8 cellular contexts compared by ENCODE assay signal in genomic region chr15:90934949-90935751, GRCh38. TPM values are rescaled to one million over a fixed set of nuclear protein-coding genes. Genes with fewer than 3 reads are reported as not detected.
DNase-seq lines count a peak whose midpoint lies in the region; ATAC-seq and TF ChIP-seq lines count a peak whose summit lies in the region.

A gene with protein sequence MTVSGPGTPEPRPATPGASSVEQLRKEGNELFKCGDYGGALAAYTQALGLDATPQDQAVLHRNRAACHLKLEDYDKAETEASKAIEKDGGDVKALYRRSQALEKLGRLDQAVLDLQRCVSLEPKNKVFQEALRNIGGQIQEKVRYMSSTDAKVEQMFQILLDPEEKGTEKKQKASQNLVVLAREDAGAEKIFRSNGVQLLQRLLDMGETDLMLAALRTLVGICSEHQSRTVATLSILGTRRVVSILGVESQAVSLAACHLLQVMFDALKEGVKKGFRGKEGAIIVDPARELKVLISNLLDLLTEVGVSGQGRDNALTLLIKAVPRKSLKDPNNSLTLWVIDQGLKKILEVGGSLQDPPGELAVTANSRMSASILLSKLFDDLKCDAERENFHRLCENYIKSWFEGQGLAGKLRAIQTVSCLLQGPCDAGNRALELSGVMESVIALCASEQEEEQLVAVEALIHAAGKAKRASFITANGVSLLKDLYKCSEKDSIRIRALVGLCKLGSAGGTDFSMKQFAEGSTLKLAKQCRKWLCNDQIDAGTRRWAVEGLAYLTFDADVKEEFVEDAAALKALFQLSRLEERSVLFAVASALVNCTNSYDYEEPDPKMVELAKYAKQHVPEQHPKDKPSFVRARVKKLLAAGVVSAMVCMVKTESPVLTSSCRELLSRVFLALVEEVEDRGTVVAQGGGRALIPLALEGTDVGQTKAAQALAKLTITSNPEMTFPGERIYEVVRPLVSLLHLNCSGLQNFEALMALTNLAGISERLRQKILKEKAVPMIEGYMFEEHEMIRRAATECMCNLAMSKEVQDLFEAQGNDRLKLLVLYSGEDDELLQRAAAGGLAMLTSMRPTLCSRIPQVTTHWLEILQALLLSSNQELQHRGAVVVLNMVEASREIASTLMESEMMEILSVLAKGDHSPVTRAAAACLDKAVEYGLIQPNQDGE (plus strand): TSS chr15:90935285. CDS start chr15:90935325, 40 bp downstream.

- WGBS in right lobe of liver (ENCODE audit: insufficient coverage, low coverage, low lambda C conversion rate, missing lambda C conversion rate), result 0% methylated on average over 37 of the region's 65 CpGs

- no peaks in the 10 kb centered on the region for H3K9me3 ChIP-seq in right lobe of liver

- peak; percentile 56 for ATAC-seq in GM19372 (IDR thresholded peaks at IDR 0.05; ENCODE audit: low read depth, unreplicated experiment)
- ATAC-seq in HG03521 (IDR thresholded peaks at IDR 0.05; ENCODE audit: unreplicated experiment), result peak; percentile 60
- ATAC-seq in right lobe of liver, result peak; percentile 78 to 89 (median 82)

- intact Hi-C loops in right lobe of liver (cut with DNase I), result no loop called here

- TF ChIP-seq CTCF in right lobe of liver (IDR thresholded peaks at IDR 0.05), result no peak

- H3K27ac ChIP-seq in right lobe of liver, result peak within 1 kb of the TSS; percentile 20 to 58 (median 54)

- no peaks in the 10 kb centered on the region for H3K27me3 ChIP-seq in right lobe of liver

- peaks cover 0 to 15% (median 3%) of the 10 kb centered on the region in 4 donors for H3K36me3 ChIP-seq in right lobe of liver

- peak; percentile 24 to 91 (median 82) for DNase-seq in C1 segment of cervical spinal cord (lab: John Stamatoyannopoulos, UW)
- DNase-seq in NCI-H748 (lab: John Stamatoyannopoulos, UW; ENCODE audit: unreplicated experiment), result peak; percentile 90
- DNase-seq in activated CD4-positive, alpha-beta T cell treated with anti-CD3 and anti-CD28 coated beads, Interleukin-2, amount 50 U/mL, for 4 hours, result peak; percentile 95
- DNase-seq in dermis blood vessel endothelial cell, result peak; percentile 87
- peak; percentile 97 to 98 (median 97) for DNase-seq in right lobe of liver
- peak; percentile 93 to 98 for DNase-seq in stimulated activated CD4-positive, alpha-beta T cell treated with anti-CD3 and anti-CD28 coated beads, Interleukin-4, amount 100 ng/mL, for 4 hours

- peaks cover 0 to 28% (median 6%) of the 10 kb centered on the region in 4 donors for H3K4me1 ChIP-seq in right lobe of liver

- TF ChIP-seq POLR2A in right lobe of liver (IDR thresholded peaks at IDR 0.05), result peak; percentile 56

- H3K4me3 ChIP-seq in right lobe of liver, result peak within 1 kb of the TSS; percentile 61 to 69 (median 63)

RNA-seq across cellular contexts. Expression of the gene that starts here (rescaled TPM):
- total RNA-seq in dermis blood vessel endothelial cell, result 128 and 141 TPM in 2 replicates
- 10 to 100 TPM; 13.3 to 33.0 (median 25.4) TPM for total RNA-seq in right lobe of liver

Comparison
In these comparisons a context has a peak if more than half of its experiments do, and no peak if none do; other contexts are left out.
1. Peak in every context shown above with its lines: DNase-seq, ATAC-seq, H3K4me3 ChIP-seq and H3K27ac ChIP-seq.